12 cellular contexts compared by ENCODE assay signal in the genomic region with DNA sequence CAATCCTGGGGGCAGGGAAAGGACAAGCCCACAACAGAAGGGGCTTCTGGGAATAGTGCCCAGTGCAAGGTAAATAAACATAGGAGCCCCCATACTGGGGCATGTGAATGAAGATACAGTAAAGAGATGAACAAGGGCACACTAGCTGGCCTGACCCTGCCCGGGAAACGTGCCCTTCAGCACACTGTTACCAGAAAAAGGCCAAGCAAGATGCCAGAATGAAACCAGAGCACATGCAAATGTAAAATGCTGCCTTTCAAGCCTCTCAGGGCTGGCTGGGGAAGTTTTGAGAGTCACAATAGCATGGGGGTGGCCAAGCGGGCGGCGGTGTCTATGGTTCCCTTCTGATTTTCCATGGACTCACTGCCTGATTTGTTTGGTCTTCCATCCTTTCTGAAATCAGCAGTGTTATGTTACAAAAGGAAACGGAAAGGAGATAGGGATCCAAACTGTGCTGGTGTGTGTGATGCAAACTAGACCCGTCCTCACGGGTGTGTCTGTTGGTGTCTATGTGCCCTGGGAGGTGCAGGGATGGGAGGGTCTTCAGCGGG. TPM values are rescaled to one million over a fixed set of nuclear protein-coding genes. Genes with fewer than 3 reads are reported as not detected.
DNase-seq lines count a peak whose midpoint lies in the region; ATAC-seq and TF ChIP-seq lines count a peak whose summit lies in the region.
"Had no signal": no experiment of that assay in that cellular context is flagged by ENCODE, and none has a peak within 500 bp of the region (broad histone marks: within the 10 kb centered on the region; RNA-seq: fewer than 3 reads in every experiment).

No MANE protein-coding gene starts in this region.

- DNase-seq in activated T-cell treated with anti-CD3 and anti-CD28 coated beads, Interleukin-2, amount 50 U/mL, for 72 hours, result no peak
- DNase-seq in activated T-cell treated with anti-CD3 and anti-CD28 coated beads for 4 hours (no peak), Right ventricle myocardium superior (peak; percentile 59), thoracic aorta (ENCODE audit: low spot score) (no peak), esophagus squamous epithelium (lab: John Stamatoyannopoulos, UW) (no peak), NCI-H345 treated with DMSO at 0.1 percent for 48 hours (lab: John Stamatoyannopoulos, UW; ENCODE audit: unreplicated experiment) (no peak)
- DNase-seq: DMS53, HCEC 1CT, NCI-H1105 treated with DMSO at 0.1 percent for 48 hours had no signal

- H3K4me1 Mint-ChIP-seq in activated T-cell treated with anti-CD3 and anti-CD28 coated beads, Interleukin-2, amount 50 U/mL, for 72 hours (ENCODE audit: low read depth), result peaks cover 16% of the 10 kb centered on the region

- TF ChIP-seq CTCF in VCaP (conservative IDR thresholded peaks at IDR 0.05) (no peak), thoracic aorta (IDR thresholded peaks at IDR 0.05) (no peak), esophagus squamous epithelium (IDR thresholded peaks at IDR 0.05) (no peak)

- H3K9me3 ChIP-seq in thoracic aorta (no peaks in the 10 kb centered on the region), esophagus squamous epithelium (no peaks in the 10 kb centered on the region)
- H3K9me3 ChIP-seq: thyroid gland had no signal

- 78 to 81% methylated on average over 8 to 9 of the region's 9 CpGs for whole genome bisulfite sequencing in esophagus squamous epithelium, 2 donors

- peak overlapping the region; percentile 4 for H3K27ac Mint-ChIP-seq in activated T-cell treated with anti-CD3 and anti-CD28 coated beads, Interleukin-2, amount 50 U/mL, for 72 hours

- no peak for TF ChIP-seq POLR2A in esophagus squamous epithelium (IDR thresholded peaks at IDR 0.05)

- no peaks in the 10 kb centered on the region for H3K27me3 ChIP-seq in thoracic aorta (replicated peaks; ENCODE audit: insufficient read depth)
- no peaks in the 10 kb centered on the region for H3K27me3 ChIP-seq in esophagus squamous epithelium
- H3K27me3 ChIP-seq: thyroid gland had no signal

- H3K4me1 ChIP-seq in thoracic aorta (ENCODE audit: control insufficient read depth in 1 of 2, low read depth in 2 of 2), result peaks cover 33 to 64% of the 10 kb centered on the region in 2 donors
- peaks cover 0 to 50% (median 13%) of the 10 kb centered on the region in 3 donors for H3K4me1 ChIP-seq in esophagus squamous epithelium

- no peaks in the 10 kb centered on the region for H3K9me3 Mint-ChIP-seq in activated T-cell treated with anti-CD3 and anti-CD28 coated beads, Interleukin-2, amount 50 U/mL, for 72 hours

- H3K27ac ChIP-seq in VCaP, result peak overlapping the region; percentile 18; the same call in 1 of the 2 replicates
- H3K27ac ChIP-seq in thoracic aorta, result peak overlapping the region; percentile 63 to 69
- peak overlapping the region in 2 of 4 donors; percentile 5 to 10 for H3K27ac ChIP-seq in esophagus squamous epithelium

- no peak for ATAC-seq in activated T-cell treated with anti-CD3 and anti-CD28 coated beads, Interleukin-2, amount 50 U/mL, for 72 hours (replicated peaks in 1 of 2)
- peak; percentile 64 for ATAC-seq in Right ventricle myocardium superior (ENCODE audit: poor library complexity)
- ATAC-seq in thoracic aorta (ENCODE audit: insufficient number of reproducible peaks, low FRiP score, low read depth), result no peak
- no peak for ATAC-seq in GM21381 (IDR thresholded peaks at IDR 0.05; ENCODE audit: unreplicated experiment)

- peaks cover 0 to 2% of the 10 kb centered on the region in 2 donors for H3K36me3 Mint-ChIP-seq in activated T-cell treated with anti-CD3 and anti-CD28 coated beads, Interleukin-2, amount 50 U/mL, for 72 hours (ENCODE audit: insufficient read depth in 2 of 2)

- intact Hi-C loops in Right ventricle myocardium superior (cut with DNase I) (no loop called here), esophagus squamous epithelium (cut with DNase I) (no loop called here)

- H3K36me3 ChIP-seq in thoracic aorta, result peaks cover 35% of the 10 kb centered on the region
- H3K36me3 ChIP-seq in esophagus squamous epithelium, result peaks cover 11 to 82% (median 24%) of the 10 kb centered on the region in 3 donors

- H3K27me3 Mint-ChIP-seq in activated T-cell treated with anti-CD3 and anti-CD28 coated beads, Interleukin-2, amount 50 U/mL, for 72 hours (ENCODE audit: low read depth), result no peaks in the 10 kb centered on the region

- no peak overlapping the region for H3K4me3 ChIP-seq in thoracic aorta
- no peak overlapping the region for H3K4me3 ChIP-seq in esophagus squamous epithelium
- H3K4me3 ChIP-seq: thyroid gland had no signal

- no peak overlapping the region for H3K4me3 Mint-ChIP-seq in activated T-cell treated with anti-CD3 and anti-CD28 coated beads, Interleukin-2, amount 50 U/mL, for 72 hours

RNA-seq across cellular contexts. Expression of a gene that starts 18.8 kb away (rescaled TPM):
- under 1 TPM; 0.55 to 0.60 TPM for total RNA-seq in activated T-cell treated with anti-CD3 and anti-CD28 coated beads, Interleukin-2, amount 50 U/mL, for 72 hours
- total RNA-seq in Right ventricle myocardium superior (2.6 TPM), thoracic aorta (10 to 100 TPM; 16.8 to 43.2 TPM), esophagus squamous epithelium (1 to 10 TPM; 1.1 to 2.5 (median 1.6) TPM)
